Comparison of ENCODE assay signal across 8 cellular contexts in genomic region chr6:164927288-164928040, GRCh38.
DNase-seq lines count a peak whose midpoint lies in the region; ATAC-seq and TF ChIP-seq lines count a peak whose summit lies in the region.

No MANE protein-coding gene starts in this region.

- peak; percentile 43 for DNase-seq in ACHN
- peak; percentile 4 to 38 for DNase-seq in NCI-H1930 (lab: John Stamatoyannopoulos, UW)
- peak; percentile 64 to 71 for DNase-seq in cardiac fibroblast (ENCODE audit: low read depth in 2 of 2)
- peak; percentile 14 for DNase-seq in kidney epithelial cell (ENCODE audit: low read depth)
- peak; percentile 55 to 59 for DNase-seq in stimulated activated CD4-positive, alpha-beta T cell treated with anti-CD3 and anti-CD28 coated beads, Interleukin-2, amount 100 ng/mL, for 48 hours

- in situ Hi-C loops in ACHN (cut with HindIII; ENCODE audit: low pct_ligation_motif_present, low pct_unique_long_range_greater_than_20kb, low sequenced_read_pairs) = no loop called here

- ATAC-seq in GM18519 (IDR thresholded peaks at IDR 0.05; ENCODE audit: low FRiP score, unreplicated experiment) = peak; percentile 92
- ATAC-seq in HG02973 (IDR thresholded peaks at IDR 0.05; ENCODE audit: unreplicated experiment) = peak; percentile 90

- H3K36me3 ChIP-seq in kidney epithelial cell (ENCODE audit: control insufficient read depth, insufficient read depth, low read length) = no peaks in the 10 kb centered on the region

- H3K4me3 ChIP-seq in WI38 (ENCODE audit: low read depth, low read length) (no peak overlapping the region), cardiac fibroblast (replicated peaks in 1 of 2; ENCODE audit: low read depth in 2 of 2, low read length in 2 of 2) (no peak overlapping the region), kidney epithelial cell (ENCODE audit: low read depth, low read length) (peak overlapping the region; percentile 18)

- peaks cover 2% of the 10 kb centered on the region for H3K27me3 ChIP-seq in kidney epithelial cell (ENCODE audit: control insufficient read depth, insufficient read depth, low read length)

- TF ChIP-seq CTCF in WI38 (IDR thresholded peaks at IDR 0.05; ENCODE audit: low read depth, low read length) = peak; percentile 85
- TF ChIP-seq CTCF in cardiac fibroblast (IDR thresholded peaks at IDR 0.05; ENCODE audit: low read depth, low read length) = peak; percentile 98
- peak; percentile 99 for TF ChIP-seq CTCF in kidney epithelial cell (IDR thresholded peaks at IDR 0.05; ENCODE audit: insufficient read depth, low read length, poor library complexity, severe bottlenecking)

Comparison
In these comparisons a context has a peak if more than half of its experiments do, and no peak if none do; other contexts are left out.
1. DNase-seq: peak in every context shown above with its lines; median percentile 68 in cardiac fibroblast; 57 in stimulated activated CD4-positive, alpha-beta T cell treated with anti-CD3 and anti-CD28 coated beads, Interleukin-2, amount 100 ng/mL, for 48 hours; 43 in ACHN; 21 in NCI-H1930; 14 in kidney epithelial cell.